ENCODE assay signal across 12 cellular contexts in the genomic region with DNA sequence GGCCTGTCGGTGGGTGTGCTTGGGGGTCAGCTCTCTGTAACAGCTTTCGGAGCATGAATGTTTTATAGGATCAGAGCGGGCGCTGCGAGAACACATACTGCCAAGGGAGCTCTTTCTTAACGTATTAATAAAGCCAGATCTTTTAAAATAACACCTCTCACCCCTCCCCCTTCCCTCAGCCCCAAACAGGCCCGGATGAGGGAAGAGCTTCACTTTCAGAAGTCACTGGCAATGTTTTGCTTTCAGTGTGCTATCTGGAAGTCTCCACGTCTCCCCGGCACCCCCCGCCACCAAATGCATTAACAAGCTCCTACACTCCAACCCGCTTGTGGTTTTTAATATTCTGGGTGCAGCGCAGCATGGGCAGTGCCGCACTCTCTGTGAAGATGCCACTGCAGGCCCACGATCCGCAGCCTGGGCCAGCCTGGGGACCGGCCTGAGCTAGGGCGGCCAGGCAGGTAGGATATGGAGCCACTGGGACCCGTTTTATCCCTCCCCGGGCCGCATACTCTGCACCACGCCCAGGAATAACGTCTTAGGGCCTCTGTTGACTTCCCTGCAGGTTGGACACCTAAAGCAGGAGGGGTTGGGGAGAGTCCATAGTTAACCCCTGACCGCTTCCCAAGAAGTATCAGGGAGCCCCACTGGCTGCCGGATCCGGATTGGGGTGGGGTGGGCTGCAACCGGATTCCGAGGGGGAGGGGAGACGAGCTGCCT. TPM values are rescaled to one million over a fixed set of nuclear protein-coding genes. Genes with fewer than 3 reads are reported as not detected.
A peak's percentile ranks its signal among the peaks of the same experiment; 100 is the strongest.
DNase-seq lines count a peak whose midpoint lies in the region; ATAC-seq and TF ChIP-seq lines count a peak whose summit lies in the region.
"Had no signal": no experiment of that assay in that cellular context is flagged by ENCODE, and none has a peak within 500 bp of the region (broad histone marks: within the 10 kb centered on the region; RNA-seq: fewer than 3 reads in every experiment).

No MANE protein-coding gene starts in this region.

- POLR2A ChIA-PET in activated CD4-positive, alpha-beta T cell treated with anti-CD3 and anti-CD28 coated beads for 36 hours (lab: Charles Lee): no interaction called here
- POLR2A ChIA-PET in activated B cell treated with CpG ODN at 0.5 μM for 24 hours (lab: Charles Lee): interaction anchor here (0.6 kb wide), 1 partner anchor 24 kb away, joined by 3 read pairs; no protein-coding TSS in a partner anchor
- POLR2A ChIA-PET in CD4-positive, alpha-beta T cell (lab: Charles Lee): interaction anchor here (0.7 kb wide), 1 partner anchor 9 kb away, joined by 6 read pairs; no protein-coding TSS in a partner anchor

- ATAC-seq in activated CD4-positive, alpha-beta T cell treated with anti-CD3 and anti-CD28 coated beads for 36 hours: no peak
- ATAC-seq in activated B cell treated with CpG ODN at 0.5 μM for 24 hours (ENCODE audit: low read depth): no peak
- ATAC-seq in CD4-positive, alpha-beta T cell (ENCODE audit: poor library complexity): no peak
- ATAC-seq in GM21825 (IDR thresholded peaks at IDR 0.05; ENCODE audit: unreplicated experiment): no peak

- CTCF ChIA-PET in activated CD4-positive, alpha-beta T cell treated with anti-CD3 and anti-CD28 coated beads for 36 hours (lab: Charles Lee): interaction anchor here (0.7 to 0.9 kb wide), 2 partner anchors 9 to 1931 kb away, joined by 3 to 7 read pairs; no protein-coding TSS in a partner anchor
- CTCF ChIA-PET in activated B cell treated with CpG ODN at 0.5 μM for 24 hours (lab: Charles Lee): interaction anchor here (1.1 to 1.6 kb wide), 2 partner anchors 12 to 206 kb away, joined by 3 to 4 read pairs; no protein-coding TSS in a partner anchor
- CTCF ChIA-PET in CD4-positive, alpha-beta T cell (lab: Charles Lee): interaction anchor here (0.7 kb wide), 1 partner anchor 12 kb away, joined by 3 read pairs; no protein-coding TSS in a partner anchor

- H3K27ac ChIP-seq in CD4-positive, alpha-beta T cell (ENCODE audit: low read depth, low read length): no peak overlapping the region
- H3K27ac ChIP-seq: SJCRH30 had no signal

- no peaks in the 10 kb centered on the region for H3K36me3 ChIP-seq in iPS-15b (ENCODE audit: control insufficient read depth, insufficient read depth, low read length)

- H3K27me3 Mint-ChIP-seq in activated CD4-positive, alpha-beta T cell treated with anti-CD3 and anti-CD28 coated beads for 36 hours: peaks cover 55% of the 10 kb centered on the region
- peaks cover 51% of the 10 kb centered on the region for H3K27me3 Mint-ChIP-seq in activated B cell treated with CpG ODN at 0.5 μM for 24 hours
- H3K27me3 Mint-ChIP-seq in CD4-positive, alpha-beta T cell: peaks cover 77% of the 10 kb centered on the region

- H3K4me3 ChIP-seq in iPS-15b (ENCODE audit: low read depth, low read length): peak overlapping the region; percentile 28
- H3K4me3 ChIP-seq: SJCRH30 had no signal

- H3K9me3 ChIP-seq in iPS-15b (ENCODE audit: control insufficient read depth, insufficient read depth, low read length): no peaks in the 10 kb centered on the region
- H3K9me3 ChIP-seq in CD4-positive, alpha-beta T cell (ENCODE audit: control insufficient read depth, low read length): peaks cover 12% of the 10 kb centered on the region
- H3K9me3 ChIP-seq: SJCRH30 had no signal

- peaks cover 7% of the 10 kb centered on the region for H3K4me1 ChIP-seq in iPS-15b (ENCODE audit: control insufficient read depth, insufficient read depth, low read length)
- H3K4me1 ChIP-seq: SJCRH30 had no signal

- H3K9ac ChIP-seq in iPS-15b (ENCODE audit: low read depth, low read length): no peak overlapping the region

- intact Hi-C loops in activated CD4-positive, alpha-beta T cell treated with anti-CD3 and anti-CD28 coated beads for 36 hours (cut with DNase I, micrococcal nuclease): no loop called here
- intact Hi-C loops in activated B cell treated with CpG ODN at 0.5 μM for 24 hours (cut with micrococcal nuclease): no loop called here
- intact Hi-C loops in CD4-positive, alpha-beta T cell (cut with DNase I, micrococcal nuclease): loop anchor here in 1 of 2 experiments (10.0 kb wide), 1 partner anchor 1019 kb away; a partner anchor contains a TSS

- no peak overlapping the region for H3K27ac Mint-ChIP-seq in activated CD4-positive, alpha-beta T cell treated with anti-CD3 and anti-CD28 coated beads for 36 hours
- H3K27ac Mint-ChIP-seq in activated B cell treated with CpG ODN at 0.5 μM for 24 hours: no peak overlapping the region
- no peak overlapping the region for H3K27ac Mint-ChIP-seq in CD4-positive, alpha-beta T cell

- H3K36me3 Mint-ChIP-seq in activated CD4-positive, alpha-beta T cell treated with anti-CD3 and anti-CD28 coated beads for 36 hours (ENCODE audit: low read depth): peaks cover 3% of the 10 kb centered on the region
- no peaks in the 10 kb centered on the region for H3K36me3 Mint-ChIP-seq in activated B cell treated with CpG ODN at 0.5 μM for 24 hours (ENCODE audit: low read depth)
- H3K36me3 Mint-ChIP-seq in CD4-positive, alpha-beta T cell (ENCODE audit: low read depth): no peaks in the 10 kb centered on the region

- H3K9me3 Mint-ChIP-seq in activated CD4-positive, alpha-beta T cell treated with anti-CD3 and anti-CD28 coated beads for 36 hours (ENCODE audit: low read depth): no peaks in the 10 kb centered on the region
- H3K9me3 Mint-ChIP-seq in activated B cell treated with CpG ODN at 0.5 μM for 24 hours: no peaks in the 10 kb centered on the region
- peaks cover 3% of the 10 kb centered on the region for H3K9me3 Mint-ChIP-seq in CD4-positive, alpha-beta T cell

- DNase-seq in activated CD4-positive, alpha-beta T cell treated with anti-CD3 and anti-CD28 coated beads for 36 hours: peak; percentile 7
- no peak for DNase-seq in activated CD4-positive, alpha-beta T cell treated with anti-CD3 and anti-CD28 coated beads, Interleukin-2, amount 50 U/mL, for 48 hours
- DNase-seq in activated B cell treated with CpG ODN at 0.5 μM for 24 hours: no peak
- peak; percentile 84 for DNase-seq in smooth muscle cell of the brain vasculature (ENCODE audit: low read depth, low spot score)
- DNase-seq in CD4-positive, alpha-beta T cell: no peak
- no peak for DNase-seq in 8988T
- DNase-seq: effector CD4-positive, alpha-beta T cell; NCI-H2171; SJCRH30; stimulated activated naive CD4-positive, alpha-beta T cell treated with Interleukin-2 at 50 U/mL for 16 hours had no signal

- TF ChIP-seq CTCF in activated B cell treated with CpG ODN at 0.5 μM for 24 hours (IDR thresholded peaks at IDR 0.05): no peak
- no peak for TF ChIP-seq CTCF in CD4-positive, alpha-beta T cell (IDR thresholded peaks at IDR 0.05)

- peaks cover 13% of the 10 kb centered on the region for H3K4me1 Mint-ChIP-seq in activated CD4-positive, alpha-beta T cell treated with anti-CD3 and anti-CD28 coated beads for 36 hours
- no peaks in the 10 kb centered on the region for H3K4me1 Mint-ChIP-seq in activated B cell treated with CpG ODN at 0.5 μM for 24 hours
- peaks cover 14% of the 10 kb centered on the region for H3K4me1 Mint-ChIP-seq in CD4-positive, alpha-beta T cell (ENCODE audit: low read depth)

- no peak overlapping the region for H3K4me3 Mint-ChIP-seq in activated CD4-positive, alpha-beta T cell treated with anti-CD3 and anti-CD28 coated beads for 36 hours
- H3K4me3 Mint-ChIP-seq in activated B cell treated with CpG ODN at 0.5 μM for 24 hours: peak overlapping the region; percentile 41
- no peak overlapping the region for H3K4me3 Mint-ChIP-seq in CD4-positive, alpha-beta T cell

- peaks cover 100% of the 10 kb centered on the region for H3K27me3 ChIP-seq in iPS-15b (ENCODE audit: control insufficient read depth, insufficient read depth, low read length)
- H3K27me3 ChIP-seq in CD4-positive, alpha-beta T cell (ENCODE audit: control insufficient read depth, insufficient read depth, low read length): peaks cover 95% of the 10 kb centered on the region
- H3K27me3 ChIP-seq: SJCRH30 had no signal

RNA-seq across cellular contexts. Expression of a gene that starts 12.6 kb away (rescaled TPM):
- not detected for total RNA-seq in activated CD4-positive, alpha-beta T cell treated with anti-CD3 and anti-CD28 coated beads for 36 hours
- not detected in 2 replicates for total RNA-seq in activated B cell treated with CpG ODN at 0.5 μM for 24 hours
- not detected for total RNA-seq in CD4-positive, alpha-beta T cell

RNA-seq across cellular contexts. Expression of a gene that starts 14.6 kb away (rescaled TPM):
- not detected for total RNA-seq in activated CD4-positive, alpha-beta T cell treated with anti-CD3 and anti-CD28 coated beads for 36 hours
- 0.15 TPM in 1 of 2 replicates, not detected in the other for total RNA-seq in activated B cell treated with CpG ODN at 0.5 μM for 24 hours
- not detected for total RNA-seq in CD4-positive, alpha-beta T cell

Comparison
In these comparisons a context has a peak if more than half of its experiments do, and no peak if none do; other contexts are left out.
1. DNase-seq: peak in activated CD4-positive, alpha-beta T cell treated with anti-CD3 and anti-CD28 coated beads for 36 hours (single experiment) and smooth muscle cell of the brain vasculature (single experiment); none in activated CD4-positive, alpha-beta T cell treated with anti-CD3 and anti-CD28 coated beads, Interleukin-2, amount 50 U/mL, for 48 hours (0 of 2), activated B cell treated with CpG ODN at 0.5 μM for 24 hours (single experiment), CD4-positive, alpha-beta T cell (0 of 10) and 8988T (single experiment).